ENCODE assay signal across 22 cellular contexts in genomic region chr3:50326182-50326541, GRCh38. TPM values are rescaled to one million over a fixed set of nuclear protein-coding genes. Genes with fewer than 3 reads are reported as not detected.
A peak's percentile ranks its signal among the peaks of the same experiment; 100 is the strongest.
DNase-seq lines count a peak whose midpoint lies in the region; ATAC-seq and TF ChIP-seq lines count a peak whose summit lies in the region.
"Had no signal": no experiment of that assay in that cellular context is flagged by ENCODE, and none has a peak within 500 bp of the region (broad histone marks: within the 10 kb centered on the region; RNA-seq: fewer than 3 reads in every experiment).

No MANE protein-coding gene starts in this region.

- H2BK5ac ChIP-seq in H9 (ENCODE audit: insufficient read length, low read length): no peak overlapping the region

- H4K5ac ChIP-seq in H9 (ENCODE audit: insufficient read length, low read depth, low read length): no peak overlapping the region

- H3K23ac ChIP-seq in H9 (ENCODE audit: insufficient read length, low read depth, low read length): no peak overlapping the region

- no peak overlapping the region for H3K4ac ChIP-seq in H9 (ENCODE audit: low read depth, low read length)

- peaks cover 6% of the 10 kb centered on the region for H3K79me1 ChIP-seq in H9 (ENCODE audit: insufficient read depth, low read depth, low read length, poor library complexity, severe bottlenecking)

- H3K27ac ChIP-seq in H9 (ENCODE audit: insufficient read length, low read depth, low read length): no peak overlapping the region
- no peak overlapping the region for H3K27ac ChIP-seq in hepatocyte
- H3K27ac ChIP-seq: A549 had no signal

- H3K36me3 Mint-ChIP-seq in activated CD8-positive, alpha-beta memory T cell treated with anti-CD3 and anti-CD28 coated beads, Interleukin-2, amount 10 ng/mL, durations not matched to agents 7 days and 5 days: peaks cover 14% of the 10 kb centered on the region
- H3K36me3 Mint-ChIP-seq in H9 (ENCODE audit: insufficient read depth in 1 of 3, low read depth in 3 of 3) (peaks cover 21 to 44% (median 28%) of the 10 kb centered on the region in 3 experiments; a peak in 6 of 7 replicates), neural crest cell (ENCODE audit: low read depth) (peaks cover 5% of the 10 kb centered on the region)
- peaks cover 13% of the 10 kb centered on the region for H3K36me3 Mint-ChIP-seq in activated naive CD8-positive, alpha-beta T cell treated with anti-CD3 and anti-CD28 coated beads, Interleukin-2, amount 10 ng/mL, durations not matched to agents 7 days and 5 days

- H3K9me3 ChIP-seq in H9 (ENCODE audit: control insufficient read depth, low read depth, low read length): no peaks in the 10 kb centered on the region
- H3K9me3 ChIP-seq in hepatocyte (ENCODE audit: low read depth): no peaks in the 10 kb centered on the region
- H3K9me3 ChIP-seq: A549, adrenal gland, heart left ventricle, uterus had no signal

- H3K36me3 ChIP-seq in hepatocyte (replicated peaks; ENCODE audit: insufficient read depth, low read depth): no peaks in the 10 kb centered on the region
- H3K36me3 ChIP-seq: uterus had no signal

- no peak overlapping the region for H2BK15ac ChIP-seq in H9 (ENCODE audit: low read depth, low read length)

- no peak overlapping the region for H2AK5ac ChIP-seq in H9 (ENCODE audit: insufficient read length, low read length)

- H3K23me2 ChIP-seq in H9 (ENCODE audit: insufficient read length, low read depth, low read length, poor library complexity, severe bottlenecking): peaks cover 21% of the 10 kb centered on the region

- no peak overlapping the region for H2BK120ac ChIP-seq in H9 (ENCODE audit: low read depth, low read length, poor library complexity, severe bottlenecking)

- POLR2A ChIA-PET in activated naive CD8-positive, alpha-beta T cell treated with anti-CD3 and anti-CD28 coated beads, Interleukin-2, amount 10 ng/mL, durations not matched to agents 7 days and 5 days (lab: Charles Lee): interaction anchor here (1.2 kb wide), 1 partner anchor 30 kb away, joined by 3 read pairs; no protein-coding TSS in a partner anchor

- no peak overlapping the region for H3K27ac Mint-ChIP-seq in activated CD8-positive, alpha-beta memory T cell treated with anti-CD3 and anti-CD28 coated beads, Interleukin-2, amount 10 ng/mL, durations not matched to agents 7 days and 5 days
- H3K27ac Mint-ChIP-seq in H9 (no peak overlapping the region), neural crest cell (ENCODE audit: unreplicated experiment) (no peak overlapping the region)
- peak overlapping the region; percentile 38 for H3K27ac Mint-ChIP-seq in activated naive CD8-positive, alpha-beta T cell treated with anti-CD3 and anti-CD28 coated beads, Interleukin-2, amount 10 ng/mL, durations not matched to agents 7 days and 5 days

- H3K27me3 Mint-ChIP-seq in activated CD8-positive, alpha-beta memory T cell treated with anti-CD3 and anti-CD28 coated beads, Interleukin-2, amount 10 ng/mL, durations not matched to agents 7 days and 5 days: no peaks in the 10 kb centered on the region
- no peaks in the 10 kb centered on the region; the same call in 1 of the 2 replicates for H3K27me3 Mint-ChIP-seq in H9 (ENCODE audit: low read depth)
- H3K27me3 Mint-ChIP-seq in activated naive CD8-positive, alpha-beta T cell treated with anti-CD3 and anti-CD28 coated beads, Interleukin-2, amount 10 ng/mL, durations not matched to agents 7 days and 5 days: no peaks in the 10 kb centered on the region
- no peaks in the 10 kb centered on the region for H3K27me3 Mint-ChIP-seq in neural crest cell (ENCODE audit: low read depth)

- peaks cover 29% of the 10 kb centered on the region for H3K4me1 Mint-ChIP-seq in activated CD8-positive, alpha-beta memory T cell treated with anti-CD3 and anti-CD28 coated beads, Interleukin-2, amount 10 ng/mL, durations not matched to agents 7 days and 5 days
- H3K4me1 Mint-ChIP-seq in H9 (peaks cover 15 to 31% of the 10 kb centered on the region in 2 experiments), neural crest cell (peaks cover 37% of the 10 kb centered on the region)
- H3K4me1 Mint-ChIP-seq in activated naive CD8-positive, alpha-beta T cell treated with anti-CD3 and anti-CD28 coated beads, Interleukin-2, amount 10 ng/mL, durations not matched to agents 7 days and 5 days: peaks cover 23% of the 10 kb centered on the region

- H3K4me3 ChIP-seq in hepatocyte: no peak overlapping the region
- H3K4me3 ChIP-seq: adrenal gland, uterus had no signal

- H3K4me1 ChIP-seq in H9 (ENCODE audit: insufficient read depth, low read length): peaks cover 6% of the 10 kb centered on the region; the same call in 1 of the 2 replicates
- peaks cover 24% of the 10 kb centered on the region for H3K4me1 ChIP-seq in hepatocyte (ENCODE audit: insufficient read depth)

- no peak overlapping the region for H3T11ph ChIP-seq in H9 (ENCODE audit: low read length)

- no peak overlapping the region for H4K91ac ChIP-seq in H9 (ENCODE audit: insufficient read length, low read depth, low read length)

- no peak overlapping the region for H3K4me3 Mint-ChIP-seq in activated CD8-positive, alpha-beta memory T cell treated with anti-CD3 and anti-CD28 coated beads, Interleukin-2, amount 10 ng/mL, durations not matched to agents 7 days and 5 days
- peak overlapping the region; percentile 88 to 96; a peak in 4 of 5 replicates for H3K4me3 Mint-ChIP-seq in H9
- H3K4me3 Mint-ChIP-seq in activated naive CD8-positive, alpha-beta T cell treated with anti-CD3 and anti-CD28 coated beads, Interleukin-2, amount 10 ng/mL, durations not matched to agents 7 days and 5 days: no peak overlapping the region
- peak overlapping the region; percentile 94 for H3K4me3 Mint-ChIP-seq in neural crest cell

- H3K27me3 ChIP-seq in H9 (ENCODE audit: insufficient read depth, low read length) (no peaks in the 10 kb centered on the region), hepatocyte (no peaks in the 10 kb centered on the region)
- H3K27me3 ChIP-seq: adrenal gland, heart left ventricle, uterus had no signal

- ATAC-seq in activated CD8-positive, alpha-beta memory T cell treated with anti-CD3 and anti-CD28 coated beads, Interleukin-2, amount 10 ng/mL, durations not matched to agents 7 days and 5 days: no peak
- ATAC-seq in activated naive CD8-positive, alpha-beta T cell treated with anti-CD3 and anti-CD28 coated beads, Interleukin-2, amount 10 ng/mL, durations not matched to agents 7 days and 5 days (ENCODE audit: low read depth): no peak
- no peak for ATAC-seq in HG02870 (IDR thresholded peaks at IDR 0.05; ENCODE audit: unreplicated experiment)
- ATAC-seq: A549, heart left ventricle, Right ventricle myocardium inferior had no signal

- no peak overlapping the region for H2BK20ac ChIP-seq in H9 (ENCODE audit: low read depth, low read length, poor library complexity, severe bottlenecking)

- H3K9me2 ChIP-seq in hepatocyte (replicated peaks; ENCODE audit: insufficient read depth): no peaks in the 10 kb centered on the region

- H4K20me1 ChIP-seq in H9 (ENCODE audit: control insufficient read depth, insufficient read depth, insufficient read length) (no peaks in the 10 kb centered on the region), hepatocyte (ENCODE audit: insufficient read depth, poor library complexity, severe bottlenecking) (peaks cover 2% of the 10 kb centered on the region)

- no peak overlapping the region for H3K9ac ChIP-seq in H9 (ENCODE audit: extremely low read depth, insufficient read length, low read length)

- H3K4me2 ChIP-seq in H9 (ENCODE audit: insufficient read depth, insufficient read length, low read length): no peak overlapping the region
- H3K4me2 ChIP-seq in hepatocyte: no peak overlapping the region

- CTCF ChIA-PET in activated CD8-positive, alpha-beta memory T cell treated with anti-CD3 and anti-CD28 coated beads, Interleukin-2, amount 10 ng/mL, durations not matched to agents 7 days and 5 days (lab: Charles Lee): interaction anchor here (7.8 to 18.0 kb wide), 2 partner anchors 9 to 27 kb away, joined by 91 to 266 read pairs; partner anchors contain the start of genes HYAL1, HYAL3, IFRD2 and NAA80

- no peak for TF ChIP-seq CTCF in H9 (conservative IDR thresholded peaks at IDR 0.05)
- TF ChIP-seq CTCF in neural crest cell (conservative IDR thresholded peaks at IDR 0.05): no peak
- TF ChIP-seq CTCF in hepatocyte (IDR thresholded peaks at IDR 0.05; ENCODE audit: poor library complexity): no peak

- no peak overlapping the region for H3K56ac ChIP-seq in H9 (ENCODE audit: insufficient read length, low read depth, low read length)

- H4K8ac ChIP-seq in H9 (replicated peaks; ENCODE audit: insufficient read length, low read depth, low read length): no peak overlapping the region

- H3K79me2 ChIP-seq in H9 (ENCODE audit: insufficient read depth, low read length) (peaks cover 4% of the 10 kb centered on the region; the same call in 1 of the 2 replicates), hepatocyte (peaks cover 20% of the 10 kb centered on the region)

- WGBS in H9 (ENCODE audit: extremely low coverage, insufficient read length, low lambda C conversion rate): no CpG with 5 or more reads among the region's 8 CpGs
- WGBS in hepatocyte (ENCODE audit: low lambda C conversion rate, missing lambda C conversion rate): 95% methylated on average over 8 of the region's 8 CpGs

- H2BK12ac ChIP-seq in H9 (ENCODE audit: insufficient read length, low read depth, low read length): no peak overlapping the region

- H3K18ac ChIP-seq in H9 (ENCODE audit: insufficient read length, low read depth, low read length): no peak overlapping the region

- no peak overlapping the region for H3K14ac ChIP-seq in H9 (ENCODE audit: insufficient read depth, low read length)

- peak; percentile 39 for DNase-seq in activated CD8-positive, alpha-beta memory T cell treated with anti-CD3 and anti-CD28 coated beads, Interleukin-2, amount 10 ng/mL, durations not matched to agents 7 days and 5 days
- no peak for DNase-seq in activated CD8-positive, alpha-beta memory T cell treated with anti-CD3 and anti-CD28 coated beads, Interleukin-2, amount 50 U/mL, for 48 hours
- no peak for DNase-seq in H9
- no peak for DNase-seq in activated naive CD8-positive, alpha-beta T cell treated with anti-CD3 and anti-CD28 coated beads, Interleukin-2, amount 10 ng/mL, durations not matched to agents 7 days and 5 days
- no peak for DNase-seq in neural crest cell (ENCODE audit: low read depth, low spot score)
- DNase-seq in hepatocyte (ENCODE audit: low spot score): no peak
- no peak for DNase-seq in stimulated activated CD4-positive, alpha-beta T cell treated with anti-CD3 and anti-CD28 coated beads, Interleukin-4, amount 100 ng/mL, for 1 hour
- DNase-seq: activated CD4-positive, CD25-positive, alpha-beta regulatory T cell; activated CD8-positive, alpha-beta memory T cell treated with anti-CD3 and anti-CD28 coated beads, Interleukin-2, amount 50 U/mL, for 4 hours; adrenal gland; caudate nucleus; effector CD4-positive, alpha-beta T cell; islet precursor cell; NCI-H1930; NCI-H510A; retina; stimulated activated CD4-positive, alpha-beta T cell treated with anti-CD3 and anti-CD28 coated beads, Interleukin-15, amount 100 ng/mL, for 24 hours had no signal

- H2AFZ ChIP-seq in H9 (ENCODE audit: low read length) (no peak overlapping the region), hepatocyte (no peak overlapping the region)

- H3K9me3 Mint-ChIP-seq in activated CD8-positive, alpha-beta memory T cell treated with anti-CD3 and anti-CD28 coated beads, Interleukin-2, amount 10 ng/mL, durations not matched to agents 7 days and 5 days (ENCODE audit: low read depth): no peaks in the 10 kb centered on the region
- no peaks in the 10 kb centered on the region for H3K9me3 Mint-ChIP-seq in H9
- H3K9me3 Mint-ChIP-seq in activated naive CD8-positive, alpha-beta T cell treated with anti-CD3 and anti-CD28 coated beads, Interleukin-2, amount 10 ng/mL, durations not matched to agents 7 days and 5 days: no peaks in the 10 kb centered on the region
- no peaks in the 10 kb centered on the region for H3K9me3 Mint-ChIP-seq in neural crest cell

RNA-seq across cellular contexts. Expression of gene TUSC2, which starts 1.9 kb away (rescaled TPM):
- total RNA-seq in activated CD8-positive, alpha-beta memory T cell treated with anti-CD3 and anti-CD28 coated beads, Interleukin-2, amount 10 ng/mL, durations not matched to agents 7 days and 5 days: 10 to 100 TPM; 20.4 to 25.0 TPM
- total RNA-seq in H9 (2021) (33.5 and 35.5 TPM in 2 replicates), neural crest cell (35.0 and 35.5 TPM in 2 replicates), hepatocyte (30.0 and 33.1 TPM in 2 replicates)
- 10 to 100 TPM; 20.2 to 20.8 TPM for total RNA-seq in activated naive CD8-positive, alpha-beta T cell treated with anti-CD3 and anti-CD28 coated beads, Interleukin-2, amount 10 ng/mL, durations not matched to agents 7 days and 5 days
- polyA plus RNA-seq in hepatocyte: 45.6 and 59.0 TPM in 2 replicates

RNA-seq across cellular contexts. Expression of gene HYAL2, which starts 3.6 kb away (rescaled TPM):
- total RNA-seq in activated CD8-positive, alpha-beta memory T cell treated with anti-CD3 and anti-CD28 coated beads, Interleukin-2, amount 10 ng/mL, durations not matched to agents 7 days and 5 days: 1 to 10 TPM; 7.4 TPM
- total RNA-seq in H9 (2021) (51.9 and 57.6 TPM in 2 replicates), neural crest cell (73.0 and 78.0 TPM in 2 replicates), hepatocyte (79.0 and 125 TPM in 2 replicates)
- 1 to 10 TPM; 4.9 to 5.1 TPM for total RNA-seq in activated naive CD8-positive, alpha-beta T cell treated with anti-CD3 and anti-CD28 coated beads, Interleukin-2, amount 10 ng/mL, durations not matched to agents 7 days and 5 days
- 63.9 and 75.4 TPM in 2 replicates for polyA plus RNA-seq in hepatocyte

RNA-seq across cellular contexts. Expression of gene RASSF1, which starts 14.5 kb away (rescaled TPM):
- total RNA-seq in activated CD8-positive, alpha-beta memory T cell treated with anti-CD3 and anti-CD28 coated beads, Interleukin-2, amount 10 ng/mL, durations not matched to agents 7 days and 5 days: 100 to 1,000 TPM; 124 to 205 TPM
- 15.1 and 15.8 TPM in 2 replicates for total RNA-seq in H9 (2021)
- total RNA-seq in activated naive CD8-positive, alpha-beta T cell treated with anti-CD3 and anti-CD28 coated beads, Interleukin-2, amount 10 ng/mL, durations not matched to agents 7 days and 5 days: 100 to 1,000 TPM; 183 to 188 TPM
- total RNA-seq in neural crest cell: 15.1 and 16.8 TPM in 2 replicates
- 11.3 and 13.4 TPM in 2 replicates for total RNA-seq in hepatocyte
- polyA plus RNA-seq in hepatocyte: 22.9 and 30.1 TPM in 2 replicates

RNA-seq across cellular contexts. Expression of gene ZMYND10, which starts 19.4 kb away (rescaled TPM):
- total RNA-seq in activated CD8-positive, alpha-beta memory T cell treated with anti-CD3 and anti-CD28 coated beads, Interleukin-2, amount 10 ng/mL, durations not matched to agents 7 days and 5 days: 1 to 10 TPM; 2.4 to 2.9 TPM
- total RNA-seq in H9 (2021) (0.61 and 1.4 TPM in 2 replicates), neural crest cell (2.3 and 2.5 TPM in 2 replicates), hepatocyte (0.20 and 0.44 TPM in 2 replicates)
- 1 to 10 TPM; 2.2 to 2.7 TPM for total RNA-seq in activated naive CD8-positive, alpha-beta T cell treated with anti-CD3 and anti-CD28 coated beads, Interleukin-2, amount 10 ng/mL, durations not matched to agents 7 days and 5 days
- 0.18 and 0.77 TPM in 2 replicates for polyA plus RNA-seq in hepatocyte
- total RNA-seq: Right ventricle myocardium inferior had no signal

RNA-seq across cellular contexts. Expression of gene HYAL1, which starts 22.8 kb away (rescaled TPM):
- under 1 TPM; 0.14 to 0.15 TPM for total RNA-seq in activated CD8-positive, alpha-beta memory T cell treated with anti-CD3 and anti-CD28 coated beads, Interleukin-2, amount 10 ng/mL, durations not matched to agents 7 days and 5 days
- total RNA-seq in H9 (2021) (2.0 and 2.2 TPM in 2 replicates), neural crest cell (2.0 and 2.5 TPM in 2 replicates), hepatocyte (22.3 and 34.3 TPM in 2 replicates)
- under 1 TPM; 0.25 to 0.28 TPM for total RNA-seq in activated naive CD8-positive, alpha-beta T cell treated with anti-CD3 and anti-CD28 coated beads, Interleukin-2, amount 10 ng/mL, durations not matched to agents 7 days and 5 days
- polyA plus RNA-seq in hepatocyte: 5.5 and 11.8 TPM in 2 replicates

Comparison
In these comparisons a context has a peak if more than half of its experiments do, and no peak if none do; other contexts are left out.
1. H3K4me3 Mint-ChIP-seq: peak in H9 (2 of 2) and neural crest cell (single experiment); none in activated CD8-positive, alpha-beta memory T cell treated with anti-CD3 and anti-CD28 coated beads, Interleukin-2, amount 10 ng/mL, durations not matched to agents 7 days and 5 days (single experiment) and activated naive CD8-positive, alpha-beta T cell treated with anti-CD3 and anti-CD28 coated beads, Interleukin-2, amount 10 ng/mL, durations not matched to agents 7 days and 5 days (single experiment).